ENCODE assay signal across 15 cellular contexts in genomic region chr4:113317523-113317922, GRCh38.
DNase-seq lines count a peak whose midpoint lies in the region; ATAC-seq, FAIRE-seq and TF ChIP-seq lines count a peak whose summit lies in the region.
"Had no signal": no experiment of that assay in that cellular context is flagged by ENCODE, and none has a peak within 500 bp of the region (broad histone marks: within the 10 kb centered on the region; RNA-seq: fewer than 3 reads in every experiment).

No MANE protein-coding gene starts in this region.

- TF ChIP-seq CTCF in MM.1S (IDR thresholded peaks at IDR 0.05; ENCODE audit: low read length) (no peak), HepG2 (CRISPR knock-in tag; IDR thresholded peaks at IDR 0.05) (no peak)

- H3K4me1 ChIP-seq in MM.1S (ENCODE audit: low read length): peaks cover 12% of the 10 kb centered on the region
- H3K4me1 ChIP-seq in skeletal muscle tissue (ENCODE audit: control insufficient read depth in 3 of 3, insufficient read depth in 3 of 3, low read length in 3 of 3): peaks cover 0 to 2% (median 0%) of the 10 kb centered on the region in 3 donors
- no peaks in the 10 kb centered on the region for H3K4me1 ChIP-seq in HepG2 (ENCODE audit: insufficient read depth, low read length)
- H3K4me1 ChIP-seq: right lobe of liver, stomach, upper lobe of left lung had no signal

- no peaks in the 10 kb centered on the region for H3K9me3 ChIP-seq in MM.1S (replicated peaks; ENCODE audit: insufficient read depth, low read length)
- H3K9me3 ChIP-seq in skeletal muscle tissue (ENCODE audit: control insufficient read depth in 3 of 3, low read length in 3 of 3): no peaks in the 10 kb centered on the region
- H3K9me3 ChIP-seq in HepG2 (ENCODE audit: low read length): no peaks in the 10 kb centered on the region
- H3K9me3 ChIP-seq: HAP-1, right lobe of liver, stomach, upper lobe of left lung had no signal

- H3K27me3 ChIP-seq in MM.1S (replicated peaks; ENCODE audit: insufficient read depth, low read length) (no peaks in the 10 kb centered on the region), skeletal muscle tissue (ENCODE audit: control insufficient read depth in 3 of 3, insufficient read depth in 3 of 3, low read length in 3 of 3) (no peaks in the 10 kb centered on the region), HepG2 (ENCODE audit: control insufficient read depth in 1 of 2, insufficient read depth in 2 of 2, low read length in 2 of 2) (no peaks in the 10 kb centered on the region; a peak in 1 of 5 replicates)
- H3K27me3 ChIP-seq: right lobe of liver, stomach, upper lobe of left lung had no signal

- H3K27ac ChIP-seq in MM.1S (ENCODE audit: low read length) (peak overlapping the region; percentile 23; the same call in 1 of the 2 replicates), skeletal muscle tissue (ENCODE audit: low read depth, low read length) (peak overlapping the region; percentile 34), HepG2 (ENCODE audit: extremely low read length, insufficient read depth, low read length) (no peak overlapping the region)
- H3K27ac ChIP-seq: right lobe of liver, upper lobe of left lung had no signal

- H3K9me2 ChIP-seq in MM.1S (replicated peaks; ENCODE audit: insufficient read depth, low read length): no peaks in the 10 kb centered on the region

- ATAC-seq in GM18907 (IDR thresholded peaks at IDR 0.05; ENCODE audit: unreplicated experiment) (peak; percentile 5), HG03095 (IDR thresholded peaks at IDR 0.05; ENCODE audit: unreplicated experiment) (no peak), HepG2 (no peak)

- FAIRE-seq in HepG2 (lab: Jason Lieb, UNC): no peak
- FAIRE-seq: G401.6, keratinocyte had no signal

- intact Hi-C loops in HepG2 (cut with micrococcal nuclease; ENCODE audit: unreplicated experiment): no loop called here

- H3K4me2 ChIP-seq in MM.1S (ENCODE audit: low read depth, low read length) (peak overlapping the region; percentile 9; the same call in 1 of the 2 replicates), HepG2 (ENCODE audit: low read depth, low read length) (no peak overlapping the region)

- no peak for TF ChIP-seq POLR2A in HepG2 (IDR thresholded peaks at IDR 0.05; ENCODE audit: insufficient read depth in 1 of 2, low read depth in 2 of 2, low read length in 2 of 2)

- H2AFZ ChIP-seq in MM.1S (ENCODE audit: low read length): peak overlapping the region; percentile 30; the same call in 1 of the 2 replicates
- no peak overlapping the region for H2AFZ ChIP-seq in HepG2 (ENCODE audit: low read length)

- DNase-seq in MM.1S: no peak
- peak; percentile 42 for DNase-seq in cerebellar cortex (ENCODE audit: low spot score)
- no peak for DNase-seq in HepG2 (ENCODE audit: low spot score)
- DNase-seq in H4 (ENCODE audit: low spot score): no peak
- DNase-seq in HuH-7.5 (ENCODE audit: low spot score): no peak
- DNase-seq: NCI-H510A treated with DMSO at 0.1 percent for 48 hours, right lobe of liver, stomach, upper lobe of left lung had no signal

- WGBS in HepG2 (ENCODE audit: low lambda C conversion rate): 77% methylated on average over 5 of the region's 5 CpGs

- no TSS peak for BruUV-seq in HepG2 (replicated peaks; lab: Mats Ljungman, UMichigan)

- in situ Hi-C loops in HepG2 (cut with HindIII; ENCODE audit: extremely low pct_ligation_motif_present, low pct_unique_long_range_greater_than_20kb): no loop called here

- H4K20me1 ChIP-seq in MM.1S (ENCODE audit: insufficient read depth, low read length) (no peaks in the 10 kb centered on the region), HepG2 (ENCODE audit: insufficient read depth, low read length) (no peaks in the 10 kb centered on the region)

- H3F3A ChIP-seq in MM.1S (ENCODE audit: insufficient read depth, low read length): no peaks in the 10 kb centered on the region

- TF ChIP-seq EP300 in HepG2 (IDR thresholded peaks at IDR 0.05; ENCODE audit: low read depth in 2 of 2, low read length in 2 of 2) (no peak), HepG2 (CRISPR knock-in tag; IDR thresholded peaks at IDR 0.05; ENCODE audit: borderline replicate concordance) (no peak)

- POLR2A ChIA-PET in HepG2 (lab: Yijun Ruan, JAX): no interaction called here

- CTCF ChIA-PET in HepG2 (lab: Yijun Ruan, JAX; ENCODE audit: low intra/inter-chr PET ratio, low total read pairs): no interaction called here

- TF ChIP-seq RAD21 in HepG2 (CRISPR knock-in tag; IDR thresholded peaks at IDR 0.05): no peak

- no peak overlapping the region for H3K9ac ChIP-seq in MM.1S (ENCODE audit: low read length)
- H3K9ac ChIP-seq in skeletal muscle tissue (ENCODE audit: low read depth in 1 of 3, low read length in 3 of 3): no peak overlapping the region
- no peak overlapping the region for H3K9ac ChIP-seq in HepG2 (ENCODE audit: insufficient read depth, low read depth, low read length)

- H3K4me3 ChIP-seq in MM.1S (ENCODE audit: low read length) (no peak overlapping the region), skeletal muscle tissue (ENCODE audit: low read length in 3 of 3) (no peak overlapping the region), HepG2 (replicated peaks in 1 of 3; ENCODE audit: insufficient read depth in 1 of 3, low read depth in 2 of 3, low read length in 3 of 3) (no peak overlapping the region)
- H3K4me3 ChIP-seq: HAP-1, right lobe of liver, stomach, upper lobe of left lung had no signal

- H3K36me3 ChIP-seq in MM.1S (replicated peaks; ENCODE audit: insufficient read depth, low read length): no peaks in the 10 kb centered on the region
- H3K36me3 ChIP-seq in skeletal muscle tissue (ENCODE audit: control insufficient read depth in 3 of 3, insufficient read depth in 3 of 3, low read length in 3 of 3): peaks cover 3 to 14% (median 12%) of the 10 kb centered on the region in 3 donors
- no peaks in the 10 kb centered on the region; a peak in 1 of 5 replicates for H3K36me3 ChIP-seq in HepG2 (replicated peaks in 1 of 2; ENCODE audit: control insufficient read depth in 1 of 2, insufficient read depth in 2 of 2, low read length in 2 of 2)
- H3K36me3 ChIP-seq: HAP-1, right lobe of liver, upper lobe of left lung had no signal

- H3K79me2 ChIP-seq in MM.1S (ENCODE audit: low read length) (no peaks in the 10 kb centered on the region), HepG2 (ENCODE audit: insufficient read depth, low read length) (no peaks in the 10 kb centered on the region)

TF ChIP-seq in HepG2, 621 proteins besides CTCF, POLR2A, EP300 and RAD21 (continues in another document):
- no peak for TF ChIP-seq HNF1A (IDR thresholded peaks at IDR 0.05; ENCODE audit: low read depth)
- TF ChIP-seq HNF1A (CRISPR knock-in tag; IDR thresholded peaks at IDR 0.05; ENCODE audit: borderline replicate concordance): no peak
- TF ChIP-seq MEIS1 (CRISPR knock-in tag; IDR thresholded peaks at IDR 0.05; ENCODE audit: borderline replicate concordance): no peak
- TF ChIP-seq ARID3A (IDR thresholded peaks at IDR 0.05; ENCODE audit: low read depth, low read length): no peak
- no peak for TF ChIP-seq SMAD3 (CRISPR knock-in tag; IDR thresholded peaks at IDR 0.05)
- no peak for TF ChIP-seq RFX1 (IDR thresholded peaks at IDR 0.05)
- TF ChIP-seq ZMAT5 (CRISPR knock-in tag; IDR thresholded peaks at IDR 0.05; ENCODE audit: borderline replicate concordance, low read depth): no peak
- TF ChIP-seq JDP2 (CRISPR knock-in tag; IDR thresholded peaks at IDR 0.05; ENCODE audit: borderline replicate concordance): no peak
- no peak for TF ChIP-seq ZNF773 (CRISPR knock-in tag; IDR thresholded peaks at IDR 0.05; ENCODE audit: borderline replicate concordance)
- TF ChIP-seq PAF1 (CRISPR knock-in tag; IDR thresholded peaks at IDR 0.05): no peak
